12 cellular contexts compared by ENCODE assay signal in the genomic region with DNA sequence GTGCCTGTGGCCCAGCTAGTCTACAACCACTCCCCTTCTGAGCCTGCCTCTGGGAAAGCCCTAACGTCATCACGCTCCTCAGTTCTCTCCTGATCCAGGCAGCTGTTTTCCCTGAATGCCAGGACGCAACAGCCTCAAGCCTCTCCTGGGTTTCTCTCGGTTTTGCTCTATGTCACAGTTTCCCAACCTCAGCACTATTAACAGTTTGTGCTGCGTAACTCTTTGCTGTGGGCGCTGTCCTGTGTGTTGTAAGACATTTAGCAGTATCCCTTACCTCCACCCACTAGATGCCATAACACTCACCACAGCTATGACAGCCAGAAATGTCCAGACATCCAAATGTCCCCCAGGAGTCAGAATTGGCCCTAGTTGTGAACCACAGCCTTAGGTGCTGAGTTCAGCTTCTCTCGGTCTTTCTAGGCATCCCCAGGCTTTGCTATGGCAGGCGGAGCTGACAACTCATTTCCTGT.
DNase-seq lines count a peak whose midpoint lies in the region; ATAC-seq and TF ChIP-seq lines count a peak whose summit lies in the region.
"Had no signal": no experiment of that assay in that cellular context is flagged by ENCODE, and none has a peak within 500 bp of the region (broad histone marks: within the 10 kb centered on the region; RNA-seq: fewer than 3 reads in every experiment).

No MANE protein-coding gene starts in this region.

- H4K20me1 ChIP-seq in fibroblast of lung (ENCODE audit: control insufficient read depth, extremely low read depth, insufficient read depth, low read length), result no peaks in the 10 kb centered on the region

- H3K27ac Mint-ChIP-seq in neural crest cell (ENCODE audit: unreplicated experiment), result peak overlapping the region; percentile 69
- H3K27ac Mint-ChIP-seq: activated naive CD8-positive, alpha-beta T cell treated with anti-CD3 and anti-CD28 coated beads, Interleukin-2, amount 10 ng/mL, durations not matched to agents 7 days and 5 days; effector memory CD8-positive, alpha-beta T cell had no signal

- H3K79me2 ChIP-seq in fibroblast of lung (ENCODE audit: control insufficient read depth, insufficient read depth, low read length), result no peaks in the 10 kb centered on the region

- H3K27ac ChIP-seq in fibroblast of lung (ENCODE audit: insufficient read depth, low read length) (no peak overlapping the region), brain microvascular endothelial cell (no peak overlapping the region)

- DNase-seq in Daoy (ENCODE audit: low read depth), result peak; percentile 63
- peak; percentile 48 to 76 for DNase-seq in NOMO-1 (lab: John Stamatoyannopoulos, UW; ENCODE audit: unreplicated experiment in 2 of 2)
- peak in 1 of 2 donors; percentile 31 for DNase-seq in fibroblast of lung (ENCODE audit: low read depth in 2 of 2)
- DNase-seq in neural crest cell (ENCODE audit: low read depth, low spot score), result no peak
- DNase-seq in brain microvascular endothelial cell, result no peak
- DNase-seq in OCI-M2 (lab: John Stamatoyannopoulos, UW; ENCODE audit: unreplicated experiment), result no peak
- no peak for DNase-seq in NCI-H2107 treated with DMSO at 0.1 percent for 48 hours (lab: John Stamatoyannopoulos, UW; ENCODE audit: unreplicated experiment)
- DNase-seq: activated naive CD8-positive, alpha-beta T cell treated with anti-CD3 and anti-CD28 coated beads, Interleukin-2, amount 10 ng/mL, durations not matched to agents 7 days and 5 days; effector memory CD8-positive, alpha-beta T cell; NCI-H446 treated with DMSO at 0.1 percent for 48 hours; stimulated activated CD4-positive, alpha-beta T cell treated with anti-CD3 and anti-CD28 coated beads, Interleukin-4, amount 100 ng/mL, for 1 hour had no signal

- H2AFZ ChIP-seq in fibroblast of lung (ENCODE audit: low read length), result peak overlapping the region; percentile 23

- no peak overlapping the region for H3K4me3 Mint-ChIP-seq in neural crest cell
- H3K4me3 Mint-ChIP-seq: activated naive CD8-positive, alpha-beta T cell treated with anti-CD3 and anti-CD28 coated beads, Interleukin-2, amount 10 ng/mL, durations not matched to agents 7 days and 5 days; effector memory CD8-positive, alpha-beta T cell had no signal

- H3K36me3 Mint-ChIP-seq in neural crest cell (ENCODE audit: low read depth), result no peaks in the 10 kb centered on the region
- H3K36me3 Mint-ChIP-seq: activated naive CD8-positive, alpha-beta T cell treated with anti-CD3 and anti-CD28 coated beads, Interleukin-2, amount 10 ng/mL, durations not matched to agents 7 days and 5 days had no signal

- in situ Hi-C loops in brain microvascular endothelial cell (cut with HindIII; ENCODE audit: low pct_ligation_motif_present, low sequenced_read_pairs), result no loop called here

- ATAC-seq in HG03025 (IDR thresholded peaks at IDR 0.05; ENCODE audit: low FRiP score, unreplicated experiment), result no peak
- ATAC-seq: effector memory CD8-positive, alpha-beta T cell had no signal

- no peak for TF ChIP-seq CTCF in fibroblast of lung (conservative IDR thresholded peaks at IDR 0.05 in 1 of 2, IDR thresholded peaks at IDR 0.05 in 1 of 2; ENCODE audit: low read depth in 1 of 2, low read length in 2 of 2)
- TF ChIP-seq CTCF in neural crest cell (conservative IDR thresholded peaks at IDR 0.05), result no peak
- TF ChIP-seq CTCF in brain microvascular endothelial cell (IDR thresholded peaks at IDR 0.05; ENCODE audit: low read depth, low read length, missing control alignments), result no peak

- peak overlapping the region; percentile 25 for H3K4me2 ChIP-seq in fibroblast of lung (ENCODE audit: extremely low read depth, insufficient read depth, low read length)

- peaks cover 10% of the 10 kb centered on the region for H3K27me3 Mint-ChIP-seq in neural crest cell (ENCODE audit: low read depth)
- H3K27me3 Mint-ChIP-seq: effector memory CD8-positive, alpha-beta T cell had no signal

- no peaks in the 10 kb centered on the region for H3K36me3 ChIP-seq in fibroblast of lung (ENCODE audit: control insufficient read depth, insufficient read depth, low read length)
- no peaks in the 10 kb centered on the region for H3K36me3 ChIP-seq in brain microvascular endothelial cell (replicated peaks)

- no peaks in the 10 kb centered on the region for H3K9me3 Mint-ChIP-seq in neural crest cell
- H3K9me3 Mint-ChIP-seq: activated naive CD8-positive, alpha-beta T cell treated with anti-CD3 and anti-CD28 coated beads, Interleukin-2, amount 10 ng/mL, durations not matched to agents 7 days and 5 days; effector memory CD8-positive, alpha-beta T cell had no signal

- H3K9me3 ChIP-seq in fibroblast of lung (ENCODE audit: control insufficient read depth, insufficient read depth, low read depth, low read length), result no peaks in the 10 kb centered on the region

- H3K27me3 ChIP-seq in fibroblast of lung (ENCODE audit: control insufficient read depth, insufficient read depth, low read length) (no peaks in the 10 kb centered on the region), brain microvascular endothelial cell (replicated peaks) (no peaks in the 10 kb centered on the region)

- no peaks in the 10 kb centered on the region for H3K4me1 Mint-ChIP-seq in neural crest cell
- H3K4me1 Mint-ChIP-seq: activated naive CD8-positive, alpha-beta T cell treated with anti-CD3 and anti-CD28 coated beads, Interleukin-2, amount 10 ng/mL, durations not matched to agents 7 days and 5 days had no signal

- no peak overlapping the region for H3K9ac ChIP-seq in fibroblast of lung (ENCODE audit: insufficient read depth, low read length)

- H3K4me1 ChIP-seq in fibroblast of lung (ENCODE audit: control insufficient read depth, extremely low read depth, insufficient read depth, low read length), result no peaks in the 10 kb centered on the region

- no peak overlapping the region for H3K4me3 ChIP-seq in fibroblast of lung (replicated peaks in 1 of 4; ENCODE audit: control extremely low read depth in 1 of 4, insufficient read depth in 1 of 4, low read depth in 3 of 4, low read length in 4 of 4)
- no peak overlapping the region for H3K4me3 ChIP-seq in brain microvascular endothelial cell (ENCODE audit: low read depth, low read length)

Comparison
In these comparisons a context has a peak if more than half of its experiments do, and no peak if none do; other contexts are left out.
1. DNase-seq: peak in Daoy (single experiment) and NOMO-1 (2 of 2); none in neural crest cell (single experiment), brain microvascular endothelial cell (single experiment), OCI-M2 (single experiment) and NCI-H2107 treated with DMSO at 0.1 percent for 48 hours (single experiment).